Comparison of ENCODE assay signal across 20 cellular contexts in the genomic region with DNA sequence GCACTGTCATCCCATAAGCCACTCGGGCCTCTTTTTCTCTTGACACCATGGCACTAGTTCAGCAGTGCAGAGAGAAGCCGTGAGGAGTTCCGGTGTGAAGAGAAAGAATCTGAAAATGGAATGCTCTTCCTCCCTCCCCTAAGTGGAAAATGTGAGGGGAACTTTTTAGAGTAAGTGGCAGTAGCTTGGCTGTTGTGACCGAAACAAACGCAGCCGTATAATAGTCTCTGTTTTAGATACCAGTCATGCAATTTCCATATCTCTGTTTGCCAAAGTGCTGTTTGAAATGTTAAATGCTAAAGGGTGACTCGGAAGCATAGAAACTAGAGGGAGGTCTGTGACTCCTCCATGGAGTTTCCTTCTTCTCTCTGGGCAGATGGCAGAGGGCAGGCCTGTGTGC.
"Had no signal": no experiment of that assay in that cellular context is flagged by ENCODE, and none has a peak within 500 bp of the region (broad histone marks: within the 10 kb centered on the region; RNA-seq: fewer than 3 reads in every experiment).

No MANE protein-coding gene starts in this region.

- H3K9me3 ChIP-seq: body of pancreas, stomach had no signal

- H3K27me3 ChIP-seq: body of pancreas, foreskin keratinocyte, hepatocyte, stomach had no signal

- H3K4me1 ChIP-seq: body of pancreas had no signal

- H3K27ac ChIP-seq: body of pancreas, foreskin keratinocyte, hepatocyte, VCaP had no signal

- H3K4me2 ChIP-seq: hepatocyte, smooth muscle cell had no signal

- H3K4me3 ChIP-seq: body of pancreas, hepatocyte, smooth muscle cell, stomach had no signal

- ATAC-seq: activated CD4-positive, CD25-positive, alpha-beta regulatory T cell treated with anti-CD3 and anti-CD28 coated beads, Interleukin-2, amount 50 U/mL, for 24 hours; activated CD8-positive, alpha-beta memory T cell treated with anti-CD3 and anti-CD28 coated beads, Interleukin-2, amount 10 ng/mL, durations not matched to agents 7 days and 5 days; activated CD8-positive, alpha-beta T cell treated with anti-CD3 and anti-CD28 coated beads for 36 hours; body of pancreas; foreskin keratinocyte; left lobe of liver; sciatic nerve; stimulated activated memory B cell treated with anti-CD40 and anti-IgM and Interleukin-4, amounts not matched to agents 10 μg/mL and 1 μg/mL and 100 μg/mL, for 72 hours had no signal

- DNase-seq: activated CD4-positive, alpha-beta T cell treated with anti-CD3 and anti-CD28 coated beads, Interleukin-2, amount 10 ng/mL, durations not matched to agents 24 days and 14 days; activated CD8-positive, alpha-beta T cell treated with anti-CD3 and anti-CD28 coated beads for 36 hours; activated effector memory CD4-positive, alpha-beta T cell treated with anti-CD3 and anti-CD28 coated beads, Interleukin-2, amount 50 U/mL, for 16 hours; activated naive CD4-positive, alpha-beta T cell treated with anti-CD3 and anti-CD28 coated beads, Interleukin-2, amount 10 ng/mL, durations not matched to agents 7 days and 5 days; activated T-cell treated with anti-CD3 and anti-CD28 coated beads for 4 hours; body of pancreas; erythroblast; foreskin keratinocyte; immature natural killer cell; posterior cingulate gyrus; stimulated activated CD4-positive, alpha-beta T cell treated with anti-CD3 and anti-CD28 coated beads, Interleukin-15, amount 100 ng/mL, for 24 hours; stomach had no signal
